Comparison of ENCODE assay signal across 1 cellular context in the genomic region with DNA sequence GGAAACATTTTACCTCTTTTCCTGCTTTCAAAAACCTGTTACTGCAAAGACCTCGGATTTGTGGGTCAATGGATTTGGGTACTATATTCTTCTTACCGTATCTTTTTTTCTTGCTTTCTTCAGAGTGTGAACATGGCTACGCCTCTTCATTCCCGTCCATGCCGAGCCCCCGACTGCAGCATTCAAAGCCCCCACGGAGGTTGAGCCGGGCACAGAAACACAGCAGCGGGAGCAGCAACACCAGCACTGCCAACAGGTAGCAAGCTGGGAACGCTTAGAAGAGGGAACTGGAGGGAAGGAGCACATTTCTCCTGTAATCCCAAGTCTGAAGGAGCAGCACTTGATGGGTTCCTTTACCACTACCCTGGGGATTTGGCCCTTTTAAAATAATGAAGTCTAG.
TF ChIP-seq lines count a peak whose summit lies in the region.

No MANE protein-coding gene starts in this region.

TF ChIP-seq in neural cell, 6 proteins besides CTCF, POLR2A, EP300 and RAD21 (continued from another document):
- TF ChIP-seq, protein P1, sequence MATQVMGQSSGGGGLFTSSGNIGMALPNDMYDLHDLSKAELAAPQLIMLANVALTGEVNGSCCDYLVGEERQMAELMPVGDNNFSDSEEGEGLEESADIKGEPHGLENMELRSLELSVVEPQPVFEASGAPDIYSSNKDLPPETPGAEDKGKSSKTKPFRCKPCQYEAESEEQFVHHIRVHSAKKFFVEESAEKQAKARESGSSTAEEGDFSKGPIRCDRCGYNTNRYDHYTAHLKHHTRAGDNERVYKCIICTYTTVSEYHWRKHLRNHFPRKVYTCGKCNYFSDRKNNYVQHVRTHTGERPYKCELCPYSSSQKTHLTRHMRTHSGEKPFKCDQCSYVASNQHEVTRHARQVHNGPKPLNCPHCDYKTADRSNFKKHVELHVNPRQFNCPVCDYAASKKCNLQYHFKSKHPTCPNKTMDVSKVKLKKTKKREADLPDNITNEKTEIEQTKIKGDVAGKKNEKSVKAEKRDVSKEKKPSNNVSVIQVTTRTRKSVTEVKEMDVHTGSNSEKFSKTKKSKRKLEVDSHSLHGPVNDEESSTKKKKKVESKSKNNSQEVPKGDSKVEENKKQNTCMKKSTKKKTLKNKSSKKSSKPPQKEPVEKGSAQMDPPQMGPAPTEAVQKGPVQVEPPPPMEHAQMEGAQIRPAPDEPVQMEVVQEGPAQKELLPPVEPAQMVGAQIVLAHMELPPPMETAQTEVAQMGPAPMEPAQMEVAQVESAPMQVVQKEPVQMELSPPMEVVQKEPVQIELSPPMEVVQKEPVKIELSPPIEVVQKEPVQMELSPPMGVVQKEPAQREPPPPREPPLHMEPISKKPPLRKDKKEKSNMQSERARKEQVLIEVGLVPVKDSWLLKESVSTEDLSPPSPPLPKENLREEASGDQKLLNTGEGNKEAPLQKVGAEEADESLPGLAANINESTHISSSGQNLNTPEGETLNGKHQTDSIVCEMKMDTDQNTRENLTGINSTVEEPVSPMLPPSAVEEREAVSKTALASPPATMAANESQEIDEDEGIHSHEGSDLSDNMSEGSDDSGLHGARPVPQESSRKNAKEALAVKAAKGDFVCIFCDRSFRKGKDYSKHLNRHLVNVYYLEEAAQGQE (IDR thresholded peaks at IDR 0.05; ENCODE audit: borderline replicate concordance), result no peak
- TF ChIP-seq EZH2 (IDR thresholded peaks at IDR 0.05; ENCODE audit: borderline replicate concordance, insufficient read depth, low read length, poor library complexity, severe bottlenecking), result no peak
